Comparison of ENCODE assay signal across 7 cellular contexts in genomic region chr2:95992520-95993272, GRCh38. TPM values are rescaled to one million over a fixed set of nuclear protein-coding genes. Genes with fewer than 3 reads are reported as not detected.
DNase-seq lines count a peak whose midpoint lies in the region; ATAC-seq, FAIRE-seq and TF ChIP-seq lines count a peak whose summit lies in the region.
"Not testable (repeated sequence)": the region's sequence is repeated elsewhere in the genome, so short reads cannot be mapped to it uniquely, and the experiment has no call there.

No MANE protein-coding gene starts in this region.

- peak; percentile 56 for ATAC-seq in HG02798 (IDR thresholded peaks at IDR 0.05; ENCODE audit: poor library complexity, unreplicated experiment)

- not testable (repeated sequence) for H3K27ac ChIP-seq in ectodermal cell (ENCODE audit: insufficient read depth, low read depth, low read length, poor library complexity, severe bottlenecking)
- peak overlapping the region; percentile 40 for H3K27ac ChIP-seq in keratinocyte (ENCODE audit: control insufficient read depth, insufficient read depth, low read length)

- not testable (repeated sequence) for DNase-seq in GM12891 (ENCODE audit: insufficient read length, low spot score); keratinocyte (ENCODE audit: low read depth, low spot score)
- DNase-seq in NCI-H460 (ENCODE audit: extremely low read depth, low read depth) (peak; percentile 33), activated T-cell treated with anti-CD3 and anti-CD28 coated beads for 24 hours (ENCODE audit: low read depth) (peak; percentile 48), retinal pigment epithelial cell (ENCODE audit: low read depth) (peak; percentile 22)

- not testable (repeated sequence) for H3K9me1 ChIP-seq in keratinocyte (ENCODE audit: control insufficient read depth, extremely low read depth, insufficient read depth, low read length)

- dilution Hi-C loops in keratinocyte (cut with MboI; ENCODE audit: extremely low pct_ligation_motif_present, low sequenced_read_pairs), result not testable (repeated sequence)

- TF ChIP-seq CTCF in keratinocyte (optimal IDR thresholded peaks at IDR 0.05 in 1 of 3, IDR thresholded peaks at IDR 0.05 in 1 of 3, conservative IDR thresholded peaks at IDR 0.05 in 1 of 3; ENCODE audit: extremely low read depth in 1 of 3, insufficient read depth in 2 of 3, low read length in 3 of 3) (peak in 2 of 3 experiments; percentile 48 to 62), retinal pigment epithelial cell (conservative IDR thresholded peaks at IDR 0.05; ENCODE audit: low read depth, low read length) (peak; percentile 67)

- TF ChIP-seq POLR2A in GM12891 (IDR thresholded peaks at IDR 0.05; ENCODE audit: low read depth, low read length), result not testable (repeated sequence)

- peak overlapping the region; percentile 75 for H3K9ac ChIP-seq in keratinocyte (ENCODE audit: control insufficient read depth, extremely low read depth, insufficient read depth, low read length)

- H3K36me3 ChIP-seq in ectodermal cell (ENCODE audit: control insufficient read depth, insufficient read depth, low read length); keratinocyte (ENCODE audit: control insufficient read depth in 2 of 2, extremely low read depth in 1 of 2, insufficient read depth in 2 of 2, low read length in 2 of 2): not testable (repeated sequence)

- not testable (repeated sequence) for H4K20me1 ChIP-seq in keratinocyte (ENCODE audit: control insufficient read depth, extremely low read depth, insufficient read depth, low read length)

- H3K27me3 ChIP-seq in ectodermal cell (ENCODE audit: control insufficient read depth, insufficient read depth, low read length, poor library complexity, severe bottlenecking); keratinocyte (ENCODE audit: control insufficient read depth, extremely low read depth, insufficient read depth, low read length): not testable (repeated sequence)

- FAIRE-seq in GM12891 (lab: Jason Lieb, UNC), result peak; percentile 82
- not testable (repeated sequence) for FAIRE-seq in keratinocyte (lab: Jason Lieb, UNC)

- not testable (repeated sequence) for H3K4me1 ChIP-seq in ectodermal cell (ENCODE audit: control insufficient read depth, insufficient read depth, low read length); keratinocyte (ENCODE audit: control insufficient read depth, extremely low read depth, insufficient read depth, low read length)

- not testable (repeated sequence) for H3K9me3 ChIP-seq in ectodermal cell (ENCODE audit: control insufficient read depth, low read length); keratinocyte (ENCODE audit: control insufficient read depth, low read depth, low read length)

- H3K4me2 ChIP-seq in keratinocyte (ENCODE audit: control insufficient read depth, extremely low read depth, insufficient read depth, low read depth, low read length), result peak overlapping the region; percentile 94

- 0 to 1% methylated on average over 29 to 32 of the region's 34 CpGs for WGBS in ectodermal cell, 2 experiments

- H3K4me3 ChIP-seq in ectodermal cell (ENCODE audit: insufficient read depth, low read depth, low read length) (peak overlapping the region; percentile 60), keratinocyte (ENCODE audit: control insufficient read depth in 2 of 3, extremely low read depth in 1 of 3, insufficient read depth in 2 of 3, low read depth in 1 of 3, low read length in 3 of 3) (peak overlapping the region; percentile 43 to 66 (median 63)), retinal pigment epithelial cell (ENCODE audit: low read length) (peak overlapping the region; percentile 55)

- not testable (repeated sequence) for H3K79me2 ChIP-seq in keratinocyte (ENCODE audit: control insufficient read depth, insufficient read depth, low read length)

- H2AFZ ChIP-seq in keratinocyte (ENCODE audit: control insufficient read depth, low read length), result peak overlapping the region; percentile 80

RNA-seq across cellular contexts. Expression of gene ANKRD36C, which starts 1.1 kb away (rescaled TPM):
- polyA plus RNA-seq in GM12891 (2012; ENCODE audit: low read depth, missing spikeins), result 4.8 TPM
- total RNA-seq in NCI-H460 (2014; rRNA removed; shearing (Covaris generic)), result 16.8 and 19.5 TPM in 2 replicates
- 10.3 and 22.8 TPM in 2 replicates for polyA plus RNA-seq in NCI-H460 (2014; cell fraction: nucleus; rRNA removed)
- 13.6 TPM for polyA plus RNA-seq in ectodermal cell (2013, experiment 1 of 4)
- 16.2 TPM for polyA plus RNA-seq in ectodermal cell (2013, experiment 2 of 4)
- 10.4 TPM for polyA plus RNA-seq in ectodermal cell (2013, experiment 3 of 4)
- 13.2 TPM for polyA plus RNA-seq in ectodermal cell (2013, experiment 4 of 4)
- polyA plus RNA-seq in keratinocyte, result 2.6 to 8.4 TPM (median 7.4 TPM) in 3 replicates
- 3.7 TPM for polyA plus RNA-seq in keratinocyte (2011; ENCODE audit: low read depth)
- 0.48 and 0.66 TPM in 2 replicates for polyA plus RNA-seq in keratinocyte (2011; cell fraction: cytosol; rRNA removed)
- 25.2 and 27.9 TPM in 2 replicates for polyA plus RNA-seq in keratinocyte (2011; cell fraction: nucleus; rRNA removed)
- 1.9 and 2.2 TPM in 2 replicates for polyA plus RNA-seq in keratinocyte (2012; ENCODE audit: low replicate concordance)
- 12.5 to 71.0 TPM (median 64.8 TPM) in 3 replicates for polyA minus RNA-seq in keratinocyte
- polyA minus RNA-seq in keratinocyte (2011; cell fraction: cytosol; rRNA and poly(A)+ RNA removed), result 1.2 TPM
- 69.6 and 167 TPM in 2 replicates for polyA minus RNA-seq in keratinocyte (2011; cell fraction: nucleus; rRNA and poly(A)+ RNA removed)

RNA-seq across cellular contexts. Expression of gene GPAT2, which starts 42.0 kb away (rescaled TPM):
- polyA plus RNA-seq in GM12891 (2012; ENCODE audit: low read depth, missing spikeins), result 23.2 TPM
- total RNA-seq in NCI-H460 (2014; rRNA removed; shearing (Covaris generic)), result not detected in 2 replicates
- polyA plus RNA-seq in NCI-H460 (2014; cell fraction: nucleus; rRNA removed), result not detected in 2 replicates
- polyA plus RNA-seq in ectodermal cell (2013, experiment 1 of 4), result not detected
- not detected for polyA plus RNA-seq in ectodermal cell (2013, experiment 2 of 4)
- polyA plus RNA-seq in ectodermal cell (2013, experiment 3 of 4), result not detected
- polyA plus RNA-seq in ectodermal cell (2013, experiment 4 of 4), result 0.08 TPM
- 0.05 to 0.29 TPM (median 0.06 TPM) in 3 replicates for polyA plus RNA-seq in keratinocyte
- not detected for polyA plus RNA-seq in keratinocyte (2011; ENCODE audit: low read depth)
- 0.05 TPM in 1 of 2 replicates, not detected in the other for polyA plus RNA-seq in keratinocyte (2011; cell fraction: cytosol; rRNA removed)
- 0.19 and 0.28 TPM in 2 replicates for polyA plus RNA-seq in keratinocyte (2011; cell fraction: nucleus; rRNA removed)
- 0.25 and 0.30 TPM in 2 replicates for polyA plus RNA-seq in keratinocyte (2012; ENCODE audit: low replicate concordance)
- polyA minus RNA-seq in keratinocyte, result not detected in 3 replicates
- not detected for polyA minus RNA-seq in keratinocyte (2011; cell fraction: cytosol; rRNA and poly(A)+ RNA removed)
- 0.23 TPM in 1 of 2 replicates, not detected in the other for polyA minus RNA-seq in keratinocyte (2011; cell fraction: nucleus; rRNA and poly(A)+ RNA removed)
